Comparison of ENCODE assay signal across 9 cellular contexts in genomic region chr1:225962440-225962975, GRCh38. TPM values are rescaled to one million over a fixed set of nuclear protein-coding genes. Genes with fewer than 3 reads are reported as not detected.
A peak's percentile ranks its signal among the peaks of the same experiment; 100 is the strongest.
DNase-seq lines count a peak whose midpoint lies in the region; ATAC-seq, FAIRE-seq and TF ChIP-seq lines count a peak whose summit lies in the region.
"Had no signal": no experiment of that assay in that cellular context is flagged by ENCODE, and none has a peak within 500 bp of the region (broad histone marks: within the 10 kb centered on the region; RNA-seq: fewer than 3 reads in every experiment).

No MANE protein-coding gene starts in this region.

- 31 to 32% methylated on average over 21 of the region's 21 CpGs for WGBS in lung, 2 donors

- DNase-seq in GM12892 (ENCODE audit: insufficient read length) (peak; percentile 67), T-helper 9 cell (peak; percentile 58), astrocyte of the hippocampus (ENCODE audit: low read depth, low spot score) (peak; percentile 34), lung (ENCODE audit: low spot score) (no peak), medulla oblongata (ENCODE audit: extremely low spot score) (no peak), SW 1271 (lab: John Stamatoyannopoulos, UW) (no peak)
- DNase-seq in stimulated activated CD8-positive, alpha-beta memory T cell treated with anti-CD3 and anti-CD28 coated beads, Interleukin-7, amount 100 ng/mL, for 48 hours (ENCODE audit: extremely low read depth in 1 of 2, low read depth in 1 of 2) = peak; percentile 39 to 44

- H3K36me3 ChIP-seq in lung (ENCODE audit: control insufficient read depth in 2 of 2, insufficient read depth in 2 of 2, low read length in 2 of 2) = no peaks in the 10 kb centered on the region
- H3K36me3 ChIP-seq: SJCRH30 had no signal

- H3K4me1 ChIP-seq in lung (ENCODE audit: control insufficient read depth in 2 of 2, insufficient read depth in 2 of 2, low read length in 2 of 2) = no peaks in the 10 kb centered on the region
- H3K4me1 ChIP-seq: SJCRH30 had no signal

- no peak overlapping the region for H3K27ac ChIP-seq in lung (ENCODE audit: low read depth in 1 of 2, low read length in 1 of 2)
- H3K27ac ChIP-seq: SJCRH30 had no signal

- peak; percentile 10 for TF ChIP-seq CTCF in lung (IDR thresholded peaks at IDR 0.05; ENCODE audit: control extremely low read depth, extremely low read depth)

- H3K27me3 ChIP-seq in lung (ENCODE audit: control insufficient read depth, insufficient read depth) = no peaks in the 10 kb centered on the region
- H3K27me3 ChIP-seq: SJCRH30 had no signal

- no peak overlapping the region for H3K4me3 ChIP-seq in lung
- H3K4me3 ChIP-seq: SJCRH30 had no signal

- H3K9me3 ChIP-seq in lung (ENCODE audit: control insufficient read depth in 2 of 2, insufficient read depth in 1 of 2, low read length in 1 of 2) = no peaks in the 10 kb centered on the region
- H3K9me3 ChIP-seq: SJCRH30 had no signal

- ATAC-seq in HG02981 (IDR thresholded peaks at IDR 0.05; ENCODE audit: unreplicated experiment) (peak; percentile 90), lung (ENCODE audit: insufficient read depth, low FRiP score) (no peak)

- FAIRE-seq in GM12892 (lab: Jason Lieb, UNC) = peak; percentile 79

- TF ChIP-seq POLR2A in GM12892 (IDR thresholded peaks at IDR 0.05; ENCODE audit: low read depth, low read length) = no peak

RNA-seq across cellular contexts. Expression of gene LEFTY2, which starts 21.5 kb away (rescaled TPM):
- not detected for polyA plus RNA-seq in GM12892 (2012; ENCODE audit: missing spikeins)
- under 1 TPM; 0.48 to 0.52 TPM for total RNA-seq in lung
- under 1 TPM; 0.11 to 0.22 TPM for polyA plus RNA-seq in lung

RNA-seq across cellular contexts. Expression of gene SDE2, which starts 36.6 kb away (rescaled TPM):
- 8.3 TPM for polyA plus RNA-seq in GM12892 (2012; ENCODE audit: missing spikeins)
- total RNA-seq in lung = 10 to 100 TPM; 17.1 to 35.5 TPM
- 10 to 100 TPM in 1 of 2 donors, 1 to 10 TPM in 1; 6.7 to 13.4 TPM for polyA plus RNA-seq in lung

RNA-seq across cellular contexts. Expression of gene PYCR2, which starts 38.5 kb away (rescaled TPM):
- polyA plus RNA-seq in GM12892 (2012; ENCODE audit: missing spikeins) = 48.3 TPM
- total RNA-seq in lung = 10 to 100 TPM; 32.6 to 85.4 TPM
- polyA plus RNA-seq in lung = 100 to 1,000 TPM in 1 of 2 donors, 10 to 100 TPM in 1; 84.1 to 105 TPM

Comparison
In these comparisons a context has a peak if more than half of its experiments do, and no peak if none do; other contexts are left out.
1. DNase-seq: peak in GM12892 (single experiment), T-helper 9 cell (single experiment), astrocyte of the hippocampus (single experiment) and stimulated activated CD8-positive, alpha-beta memory T cell treated with anti-CD3 and anti-CD28 coated beads, Interleukin-7, amount 100 ng/mL, for 48 hours (2 of 2); none in lung (single experiment), medulla oblongata (single experiment) and SW 1271 (0 of 2).